Comparison of ENCODE assay signal across 1 cellular context in genomic region chr12:6340745-6341438, GRCh38.
TF ChIP-seq lines count a peak whose summit lies in the region.

No MANE protein-coding gene starts in this region.

TF ChIP-seq in HEK293, 187 proteins besides CTCF, POLR2A, EP300 and RAD21 (continued from another document and continues in another):
- TF ChIP-seq ZNF639 (tag by site-specific recombination; IDR thresholded peaks at IDR 0.05) (peak; percentile 51; the same call in 1 of the 2 replicates), ZFP37 (tag by site-specific recombination; IDR thresholded peaks at IDR 0.05) (0 out of 2 replicates have a peak, but pooled peaks have one; percentile 10), ZNF596 (tag by site-specific recombination; IDR thresholded peaks at IDR 0.05) (no peak), ZSCAN5A (tag by site-specific recombination; IDR thresholded peaks at IDR 0.05) (no peak), ZNF529 (tag by site-specific recombination; IDR thresholded peaks at IDR 0.05; ENCODE audit: insufficient replicate concordance) (no peak), ZNF513 (tag by site-specific recombination; IDR thresholded peaks at IDR 0.05) (no peak), PRDM4 (tag by site-specific recombination; IDR thresholded peaks at IDR 0.05) (no peak), PRDM1 (tag by site-specific recombination; IDR thresholded peaks at IDR 0.05) (peak; percentile 95), ZNF677 (tag by site-specific recombination; IDR thresholded peaks at IDR 0.05) (no peak), ZNF221 (tag by site-specific recombination; IDR thresholded peaks at IDR 0.05; ENCODE audit: borderline replicate concordance) (no peak), PRDM6 (tag by site-specific recombination; IDR thresholded peaks at IDR 0.05) (no peak), ZNF248 (tag by site-specific recombination; IDR thresholded peaks at IDR 0.05) (no peak), ZNF747 (tag by site-specific recombination; IDR thresholded peaks at IDR 0.05) (no peak), ZNF510 (tag by site-specific recombination; IDR thresholded peaks at IDR 0.05; ENCODE audit: insufficient replicate concordance) (no peak), ZBTB48 (tag by site-specific recombination; IDR thresholded peaks at IDR 0.05) (no peak), SCRT1 (tag by site-specific recombination; IDR thresholded peaks at IDR 0.05; ENCODE audit: borderline replicate concordance) (no peak), ZNF354C (tag by site-specific recombination; IDR thresholded peaks at IDR 0.05; ENCODE audit: borderline replicate concordance, low read depth) (no peak), ZNF664 (tag by site-specific recombination; IDR thresholded peaks at IDR 0.05) (no peak), ZNF138 (tag by site-specific recombination; IDR thresholded peaks at IDR 0.05; ENCODE audit: borderline replicate concordance) (no peak), ZNF398 (tag by site-specific recombination; IDR thresholded peaks at IDR 0.05) (0 out of 2 replicates have a peak, but pooled peaks have one; percentile 26), BCL11A (tag by site-specific recombination; IDR thresholded peaks at IDR 0.05; ENCODE audit: low read depth) (0 out of 2 replicates have a peak, but pooled peaks have one; percentile 11), MEIS1 (CRISPR knock-in tag; IDR thresholded peaks at IDR 0.05; ENCODE audit: borderline replicate concordance) (no peak), PRDM2 (tag by site-specific recombination; IDR thresholded peaks at IDR 0.05; ENCODE audit: borderline replicate concordance) (0 out of 2 replicates have a peak, but pooled peaks have one; percentile 14), GLIS1 (tag by site-specific recombination; IDR thresholded peaks at IDR 0.05) (0 out of 2 replicates have a peak, but pooled peaks have one; percentile 36), GLIS2 (tag by site-specific recombination; IDR thresholded peaks at IDR 0.05) (0 out of 2 replicates have a peak, but pooled peaks have one; percentile 69), ZNF239 (tag by site-specific recombination; IDR thresholded peaks at IDR 0.05) (no peak), WT1 (tag by site-specific recombination; IDR thresholded peaks at IDR 0.05) (peak; percentile 81; the same call in 1 of the 2 replicates), KLF16 (tag by site-specific recombination; IDR thresholded peaks at IDR 0.05) (0 out of 2 replicates have a peak, but pooled peaks have one; percentile 33), SETDB1 (IDR thresholded peaks at IDR 0.05; ENCODE audit: insufficient read length, low read length) (no peak), ZNF645 (tag by site-specific recombination; IDR thresholded peaks at IDR 0.05) (no peak), INSM2 (tag by site-specific recombination; IDR thresholded peaks at IDR 0.05) (no peak), SP3 (tag by site-specific recombination; IDR thresholded peaks at IDR 0.05) (0 out of 2 replicates have a peak, but pooled peaks have one; percentile 15), ZBTB20 (tag by site-specific recombination; IDR thresholded peaks at IDR 0.05) (0 out of 2 replicates have a peak, but pooled peaks have one; percentile 6)
